23 cellular contexts compared by ENCODE assay signal in genomic region chr3:106587581-106587980, GRCh38.
"Had no signal": no experiment of that assay in that cellular context is flagged by ENCODE, and none has a peak within 500 bp of the region (broad histone marks: within the 10 kb centered on the region; RNA-seq: fewer than 3 reads in every experiment).

No MANE protein-coding gene starts in this region.

- H3K4me3 ChIP-seq: neural progenitor cell, right lobe of liver, suprapubic skin, transverse colon, upper lobe of right lung, uterus had no signal

- H3K27me3 ChIP-seq: neural progenitor cell, right lobe of liver, suprapubic skin, transverse colon, upper lobe of right lung, uterus had no signal

- ATAC-seq: effector memory CD8-positive, alpha-beta T cell; esophagus mucosa; left lobe of liver; naive thymus-derived CD4-positive, alpha-beta T cell; right lobe of liver; stimulated activated naive CD8-positive, alpha-beta T cell treated with anti-CD3 and anti-CD28 coated beads, Interleukin-15, amount 100 ng/mL, for 72 hours; upper lobe of right lung had no signal

- H3K27ac ChIP-seq: neural progenitor cell, parathyroid adenoma, right lobe of liver, suprapubic skin, transverse colon, upper lobe of right lung, uterus had no signal

- H3K4me2 ChIP-seq: neural progenitor cell had no signal

- FAIRE-seq: kidney, small intestine had no signal

- H2AFZ ChIP-seq: neural progenitor cell, parathyroid adenoma had no signal

- H3K4me1 ChIP-seq: neural progenitor cell, right lobe of liver, transverse colon, upper lobe of right lung, uterus had no signal

- H3K36me3 ChIP-seq: neural progenitor cell, right lobe of liver, suprapubic skin, transverse colon, upper lobe of right lung, uterus had no signal

- H3K9ac ChIP-seq: neural progenitor cell, parathyroid adenoma had no signal

- DNase-seq: cortex of kidney; effector memory CD8-positive, alpha-beta T cell; foreskin melanocyte; hypothalamus; immature natural killer cell; kidney; mesendoderm; midbrain; naive thymus-derived CD4-positive, alpha-beta T cell; right lobe of liver; small intestine; stimulated activated CD4-positive, alpha-beta T cell treated with anti-CD3 and anti-CD28 coated beads, Interleukin-15, amount 100 ng/mL, for 24 hours; stimulated activated CD4-positive, alpha-beta T cell treated with anti-CD3 and anti-CD28 coated beads, Interleukin-2, amount 100 ng/mL, for 48 hours; stimulated activated naive CD4-positive, alpha-beta T cell; stimulated activated naive CD8-positive, alpha-beta T cell treated with anti-CD3 and anti-CD28 coated beads, Interleukin-15, amount 100 ng/mL, for 72 hours; transverse colon; upper lobe of right lung; uterus had no signal

- H3K9me3 ChIP-seq: right lobe of liver, suprapubic skin, transverse colon, upper lobe of right lung, uterus had no signal
